1 cellular context compared by ENCODE assay signal in genomic region chr1:63787875-63788274, GRCh38.
TF ChIP-seq lines count a peak whose summit lies in the region.

No MANE protein-coding gene starts in this region.

TF ChIP-seq in HEK293, 187 proteins besides CTCF, POLR2A, EP300 and RAD21 (continued from another document and continues in another):
- TF ChIP-seq, protein P1, sequence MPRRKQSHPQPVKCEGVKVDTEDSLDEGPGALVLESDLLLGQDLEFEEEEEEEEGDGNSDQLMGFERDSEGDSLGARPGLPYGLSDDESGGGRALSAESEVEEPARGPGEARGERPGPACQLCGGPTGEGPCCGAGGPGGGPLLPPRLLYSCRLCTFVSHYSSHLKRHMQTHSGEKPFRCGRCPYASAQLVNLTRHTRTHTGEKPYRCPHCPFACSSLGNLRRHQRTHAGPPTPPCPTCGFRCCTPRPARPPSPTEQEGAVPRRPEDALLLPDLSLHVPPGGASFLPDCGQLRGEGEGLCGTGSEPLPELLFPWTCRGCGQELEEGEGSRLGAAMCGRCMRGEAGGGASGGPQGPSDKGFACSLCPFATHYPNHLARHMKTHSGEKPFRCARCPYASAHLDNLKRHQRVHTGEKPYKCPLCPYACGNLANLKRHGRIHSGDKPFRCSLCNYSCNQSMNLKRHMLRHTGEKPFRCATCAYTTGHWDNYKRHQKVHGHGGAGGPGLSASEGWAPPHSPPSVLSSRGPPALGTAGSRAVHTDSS (tag by site-specific recombination; IDR thresholded peaks at IDR 0.05), result 0 out of 2 replicates have a peak, but pooled peaks have one; percentile 28
- peak; percentile 79 for TF ChIP-seq GLIS1 (tag by site-specific recombination; IDR thresholded peaks at IDR 0.05)
- TF ChIP-seq GFI1B (tag by site-specific recombination; IDR thresholded peaks at IDR 0.05), result no peak
- TF ChIP-seq ZIC2 (tag by site-specific recombination; IDR thresholded peaks at IDR 0.05), result peak; percentile 29; the same call in 1 of the 2 replicates
- no peak for TF ChIP-seq ZNF645 (tag by site-specific recombination; IDR thresholded peaks at IDR 0.05)
- TF ChIP-seq ZNF10 (tag by site-specific recombination; IDR thresholded peaks at IDR 0.05), result 0 out of 2 replicates have a peak, but pooled peaks have one; percentile 17
- TF ChIP-seq ZNF558 (tag by site-specific recombination; IDR thresholded peaks at IDR 0.05), result no peak
- no peak for TF ChIP-seq ZNF26 (tag by site-specific recombination; IDR thresholded peaks at IDR 0.05)
- no peak for TF ChIP-seq ELK4 (IDR thresholded peaks at IDR 0.05; ENCODE audit: borderline replicate concordance, low read depth, low read length)
- no peak for TF ChIP-seq ZSCAN18 (tag by site-specific recombination; IDR thresholded peaks at IDR 0.05)
- 0 out of 2 replicates have a peak, but pooled peaks have one; percentile 18 for TF ChIP-seq SCRT1 (tag by site-specific recombination; IDR thresholded peaks at IDR 0.05; ENCODE audit: borderline replicate concordance)
- peak; percentile 88 for TF ChIP-seq ZNF843 (tag by site-specific recombination; IDR thresholded peaks at IDR 0.05)
- TF ChIP-seq HIC1 (tag by site-specific recombination; IDR thresholded peaks at IDR 0.05), result no peak
- no peak for TF ChIP-seq ZNF202 (tag by site-specific recombination; IDR thresholded peaks at IDR 0.05; ENCODE audit: borderline replicate concordance)
- TF ChIP-seq ZNF518A (tag by site-specific recombination; conservative IDR thresholded peaks at IDR 0.05; ENCODE audit: low read depth), result no peak
- no peak for TF ChIP-seq ZNF223 (tag by site-specific recombination; IDR thresholded peaks at IDR 0.05)
- TF ChIP-seq MZF1 (tag by site-specific recombination; IDR thresholded peaks at IDR 0.05; ENCODE audit: borderline replicate concordance), result no peak
- TF ChIP-seq ZNF18 (tag by site-specific recombination; IDR thresholded peaks at IDR 0.05), result peak; percentile 64; the same call in 1 of the 2 replicates
- TF ChIP-seq ZBTB1 (tag by site-specific recombination; IDR thresholded peaks at IDR 0.05), result no peak
- TF ChIP-seq OSR2 (tag by site-specific recombination; IDR thresholded peaks at IDR 0.05), result peak; percentile 87
- no peak for TF ChIP-seq ZNF510 (tag by site-specific recombination; IDR thresholded peaks at IDR 0.05; ENCODE audit: insufficient replicate concordance)
- TF ChIP-seq, protein P2, sequence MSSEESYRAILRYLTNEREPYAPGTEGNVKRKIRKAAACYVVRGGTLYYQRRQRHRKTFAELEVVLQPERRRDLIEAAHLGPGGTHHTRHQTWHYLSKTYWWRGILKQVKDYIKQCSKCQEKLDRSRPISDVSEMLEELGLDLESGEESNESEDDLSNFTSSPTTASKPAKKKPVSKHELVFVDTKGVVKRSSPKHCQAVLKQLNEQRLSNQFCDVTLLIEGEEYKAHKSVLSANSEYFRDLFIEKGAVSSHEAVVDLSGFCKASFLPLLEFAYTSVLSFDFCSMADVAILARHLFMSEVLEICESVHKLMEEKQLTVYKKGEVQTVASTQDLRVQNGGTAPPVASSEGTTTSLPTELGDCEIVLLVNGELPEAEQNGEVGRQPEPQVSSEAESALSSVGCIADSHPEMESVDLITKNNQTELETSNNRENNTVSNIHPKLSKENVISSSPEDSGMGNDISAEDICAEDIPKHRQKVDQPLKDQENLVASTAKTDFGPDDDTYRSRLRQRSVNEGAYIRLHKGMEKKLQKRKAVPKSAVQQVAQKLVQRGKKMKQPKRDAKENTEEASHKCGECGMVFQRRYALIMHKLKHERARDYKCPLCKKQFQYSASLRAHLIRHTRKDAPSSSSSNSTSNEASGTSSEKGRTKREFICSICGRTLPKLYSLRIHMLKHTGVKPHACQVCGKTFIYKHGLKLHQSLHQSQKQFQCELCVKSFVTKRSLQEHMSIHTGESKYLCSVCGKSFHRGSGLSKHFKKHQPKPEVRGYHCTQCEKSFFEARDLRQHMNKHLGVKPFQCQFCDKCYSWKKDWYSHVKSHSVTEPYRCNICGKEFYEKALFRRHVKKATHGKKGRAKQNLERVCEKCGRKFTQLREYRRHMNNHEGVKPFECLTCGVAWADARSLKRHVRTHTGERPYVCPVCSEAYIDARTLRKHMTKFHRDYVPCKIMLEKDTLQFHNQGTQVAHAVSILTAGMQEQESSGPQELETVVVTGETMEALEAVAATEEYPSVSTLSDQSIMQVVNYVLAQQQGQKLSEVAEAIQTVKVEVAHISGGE (tag by site-specific recombination; conservative IDR thresholded peaks at IDR 0.05; ENCODE audit: low read depth), result no peak
- no peak for TF ChIP-seq ZNF776 (tag by site-specific recombination; IDR thresholded peaks at IDR 0.05; ENCODE audit: borderline replicate concordance)
- no peak for TF ChIP-seq SP2 (tag by site-specific recombination; IDR thresholded peaks at IDR 0.05)
- TF ChIP-seq ZNF596 (tag by site-specific recombination; IDR thresholded peaks at IDR 0.05), result no peak
- peak; percentile 72; the same call in 1 of the 2 replicates for TF ChIP-seq OVOL3 (tag by site-specific recombination; IDR thresholded peaks at IDR 0.05)
- TF ChIP-seq ZNF624 (tag by site-specific recombination; IDR thresholded peaks at IDR 0.05), result no peak
- no peak for TF ChIP-seq HOXD13 (CRISPR knock-in tag; IDR thresholded peaks at IDR 0.05; ENCODE audit: borderline replicate concordance)
- no peak for TF ChIP-seq ZNF701 (tag by site-specific recombination; IDR thresholded peaks at IDR 0.05)
- peak; percentile 73; the same call in 1 of the 2 replicates for TF ChIP-seq ZNF561 (tag by site-specific recombination; IDR thresholded peaks at IDR 0.05; ENCODE audit: borderline replicate concordance)
- TF ChIP-seq ZNF529 (tag by site-specific recombination; IDR thresholded peaks at IDR 0.05; ENCODE audit: insufficient replicate concordance), result no peak
- TF ChIP-seq ZNF660 (tag by site-specific recombination; IDR thresholded peaks at IDR 0.05), result no peak
- TF ChIP-seq ZNF132 (tag by site-specific recombination; IDR thresholded peaks at IDR 0.05; ENCODE audit: borderline replicate concordance), result no peak
- no peak for TF ChIP-seq ZNF785 (tag by site-specific recombination; IDR thresholded peaks at IDR 0.05)
- TF ChIP-seq PRDM6 (tag by site-specific recombination; IDR thresholded peaks at IDR 0.05), result peak; percentile 87
